Comparison of ENCODE assay signal across 8 cellular contexts in genomic region chr2:85243101-85244072, GRCh38.
A peak's percentile ranks its signal among the peaks of the same experiment; 100 is the strongest.
DNase-seq lines count a peak whose midpoint lies in the region; ATAC-seq and TF ChIP-seq lines count a peak whose summit lies in the region.

No MANE protein-coding gene starts in this region.

- H3K9me3 ChIP-seq in BE2C (no peaks in the 10 kb centered on the region), sigmoid colon (no peaks in the 10 kb centered on the region)

- H3K9me3 Mint-ChIP-seq in HFFc6 (no peaks in the 10 kb centered on the region), glutamatergic neuron (ENCODE audit: unreplicated experiment) (no peaks in the 10 kb centered on the region)

- H3K27ac Mint-ChIP-seq in HFFc6 (no peak overlapping the region), glutamatergic neuron (ENCODE audit: unreplicated experiment) (no peak overlapping the region)

- no peak overlapping the region for H3K4me3 ChIP-seq in BE2C (ENCODE audit: low read depth, low read length)
- H3K4me3 ChIP-seq in sigmoid colon, result no peak overlapping the region

- H3K36me3 ChIP-seq in BE2C (no peaks in the 10 kb centered on the region), sigmoid colon (no peaks in the 10 kb centered on the region)

- no peak for TF ChIP-seq POLR2A in sigmoid colon (IDR thresholded peaks at IDR 0.05)

- no peak for TF ChIP-seq EP300 in sigmoid colon (IDR thresholded peaks at IDR 0.05)

- DNase-seq in BE2C (peak; percentile 66), HFFc6 (no peak), glutamatergic neuron (peak; percentile 74), sigmoid colon (peak; percentile 76)

- H3K4me1 ChIP-seq in BE2C (no peaks in the 10 kb centered on the region), sigmoid colon (peaks cover 0 to 38% (median 21%) of the 10 kb centered on the region in 4 donors)

- no peak overlapping the region for H3K4me3 Mint-ChIP-seq in HFFc6
- no peak overlapping the region for H3K4me3 Mint-ChIP-seq in glutamatergic neuron (ENCODE audit: unreplicated experiment)

- ATAC-seq in GM21390 (IDR thresholded peaks at IDR 0.05; ENCODE audit: unreplicated experiment), result no peak
- ATAC-seq in HG03354 (IDR thresholded peaks at IDR 0.05; ENCODE audit: poor library complexity, severe bottlenecking, unreplicated experiment), result no peak
- ATAC-seq in HG03457 (IDR thresholded peaks at IDR 0.05; ENCODE audit: unreplicated experiment), result no peak

- intact Hi-C loops in sigmoid colon (cut with DNase I), result loop anchor here (2.0 kb wide), 1 partner anchor 111 kb away; the partner anchor contains the start of gene TCF7L1

- peaks cover 9% of the 10 kb centered on the region; the same call in 1 of the 2 replicates for H3K36me3 Mint-ChIP-seq in HFFc6 (ENCODE audit: low read depth)
- no peaks in the 10 kb centered on the region for H3K36me3 Mint-ChIP-seq in glutamatergic neuron (ENCODE audit: unreplicated experiment)

- H3K27me3 ChIP-seq in BE2C, result no peaks in the 10 kb centered on the region
- no peaks in the 10 kb centered on the region for H3K27me3 ChIP-seq in sigmoid colon

- H3K27me3 Mint-ChIP-seq in HFFc6 (ENCODE audit: insufficient read depth) (peaks cover 4% of the 10 kb centered on the region), glutamatergic neuron (ENCODE audit: unreplicated experiment) (peaks cover 5% of the 10 kb centered on the region)

- H3K4me1 Mint-ChIP-seq in HFFc6 (ENCODE audit: low read depth) (peaks cover 41% of the 10 kb centered on the region), glutamatergic neuron (ENCODE audit: low read depth, unreplicated experiment) (peaks cover 24% of the 10 kb centered on the region)

- WGBS in sigmoid colon, 2 donors, result 70 to 72% methylated on average over 24 of the region's 24 CpGs

- TF ChIP-seq CTCF in BE2C (IDR thresholded peaks at IDR 0.05; ENCODE audit: low read depth, low read length) (peak; percentile 69), HFFc6 (IDR thresholded peaks at IDR 0.05) (peak; percentile 66), VCaP (conservative IDR thresholded peaks at IDR 0.05) (peak; percentile 13; the same call in 1 of the 2 replicates), glutamatergic neuron (IDR thresholded peaks at IDR 0.05; ENCODE audit: partially characterized antibody, unreplicated experiment) (peak; percentile 69), sigmoid colon (IDR thresholded peaks at IDR 0.05) (peak; percentile 27 to 60 (median 46))

- H3K27ac ChIP-seq in VCaP, result no peak overlapping the region
- no peak overlapping the region for H3K27ac ChIP-seq in sigmoid colon

Comparison
In these comparisons a context has a peak if more than half of its experiments do, and no peak if none do; other contexts are left out.
1. CTCF ChIP-seq: peak in every context shown above with its lines; median percentile 69 in BE2C; 69 in glutamatergic neuron; 66 in HFFc6; 46 in sigmoid colon; 13 in VCaP.